Comparison of ENCODE assay signal across 1 cellular context in the genomic region with DNA sequence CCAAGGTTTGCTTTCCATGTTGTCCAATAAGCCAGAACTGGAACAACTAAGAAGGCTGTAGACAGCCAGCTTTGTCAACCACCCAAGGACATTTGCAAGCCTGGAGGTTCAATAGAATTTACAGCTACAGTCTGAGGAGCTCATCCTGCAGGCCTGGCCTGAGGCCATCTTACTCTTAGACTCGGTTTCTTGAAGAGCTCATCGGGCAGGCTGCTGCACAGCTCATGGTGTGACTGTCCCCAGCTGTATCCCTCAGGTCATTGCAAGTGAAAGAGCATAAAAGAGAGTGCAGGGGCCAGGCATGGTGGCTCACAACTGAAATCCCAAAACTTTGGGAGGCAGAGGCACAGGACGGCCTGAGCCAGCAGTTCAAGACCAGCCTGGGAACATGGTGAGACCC.
TF ChIP-seq lines count a peak whose summit lies in the region.

No MANE protein-coding gene starts in this region.

TF ChIP-seq in GM23338, 12 proteins besides CTCF, POLR2A, EP300 and RAD21 (continued from another document):
- TF ChIP-seq, protein P1, sequence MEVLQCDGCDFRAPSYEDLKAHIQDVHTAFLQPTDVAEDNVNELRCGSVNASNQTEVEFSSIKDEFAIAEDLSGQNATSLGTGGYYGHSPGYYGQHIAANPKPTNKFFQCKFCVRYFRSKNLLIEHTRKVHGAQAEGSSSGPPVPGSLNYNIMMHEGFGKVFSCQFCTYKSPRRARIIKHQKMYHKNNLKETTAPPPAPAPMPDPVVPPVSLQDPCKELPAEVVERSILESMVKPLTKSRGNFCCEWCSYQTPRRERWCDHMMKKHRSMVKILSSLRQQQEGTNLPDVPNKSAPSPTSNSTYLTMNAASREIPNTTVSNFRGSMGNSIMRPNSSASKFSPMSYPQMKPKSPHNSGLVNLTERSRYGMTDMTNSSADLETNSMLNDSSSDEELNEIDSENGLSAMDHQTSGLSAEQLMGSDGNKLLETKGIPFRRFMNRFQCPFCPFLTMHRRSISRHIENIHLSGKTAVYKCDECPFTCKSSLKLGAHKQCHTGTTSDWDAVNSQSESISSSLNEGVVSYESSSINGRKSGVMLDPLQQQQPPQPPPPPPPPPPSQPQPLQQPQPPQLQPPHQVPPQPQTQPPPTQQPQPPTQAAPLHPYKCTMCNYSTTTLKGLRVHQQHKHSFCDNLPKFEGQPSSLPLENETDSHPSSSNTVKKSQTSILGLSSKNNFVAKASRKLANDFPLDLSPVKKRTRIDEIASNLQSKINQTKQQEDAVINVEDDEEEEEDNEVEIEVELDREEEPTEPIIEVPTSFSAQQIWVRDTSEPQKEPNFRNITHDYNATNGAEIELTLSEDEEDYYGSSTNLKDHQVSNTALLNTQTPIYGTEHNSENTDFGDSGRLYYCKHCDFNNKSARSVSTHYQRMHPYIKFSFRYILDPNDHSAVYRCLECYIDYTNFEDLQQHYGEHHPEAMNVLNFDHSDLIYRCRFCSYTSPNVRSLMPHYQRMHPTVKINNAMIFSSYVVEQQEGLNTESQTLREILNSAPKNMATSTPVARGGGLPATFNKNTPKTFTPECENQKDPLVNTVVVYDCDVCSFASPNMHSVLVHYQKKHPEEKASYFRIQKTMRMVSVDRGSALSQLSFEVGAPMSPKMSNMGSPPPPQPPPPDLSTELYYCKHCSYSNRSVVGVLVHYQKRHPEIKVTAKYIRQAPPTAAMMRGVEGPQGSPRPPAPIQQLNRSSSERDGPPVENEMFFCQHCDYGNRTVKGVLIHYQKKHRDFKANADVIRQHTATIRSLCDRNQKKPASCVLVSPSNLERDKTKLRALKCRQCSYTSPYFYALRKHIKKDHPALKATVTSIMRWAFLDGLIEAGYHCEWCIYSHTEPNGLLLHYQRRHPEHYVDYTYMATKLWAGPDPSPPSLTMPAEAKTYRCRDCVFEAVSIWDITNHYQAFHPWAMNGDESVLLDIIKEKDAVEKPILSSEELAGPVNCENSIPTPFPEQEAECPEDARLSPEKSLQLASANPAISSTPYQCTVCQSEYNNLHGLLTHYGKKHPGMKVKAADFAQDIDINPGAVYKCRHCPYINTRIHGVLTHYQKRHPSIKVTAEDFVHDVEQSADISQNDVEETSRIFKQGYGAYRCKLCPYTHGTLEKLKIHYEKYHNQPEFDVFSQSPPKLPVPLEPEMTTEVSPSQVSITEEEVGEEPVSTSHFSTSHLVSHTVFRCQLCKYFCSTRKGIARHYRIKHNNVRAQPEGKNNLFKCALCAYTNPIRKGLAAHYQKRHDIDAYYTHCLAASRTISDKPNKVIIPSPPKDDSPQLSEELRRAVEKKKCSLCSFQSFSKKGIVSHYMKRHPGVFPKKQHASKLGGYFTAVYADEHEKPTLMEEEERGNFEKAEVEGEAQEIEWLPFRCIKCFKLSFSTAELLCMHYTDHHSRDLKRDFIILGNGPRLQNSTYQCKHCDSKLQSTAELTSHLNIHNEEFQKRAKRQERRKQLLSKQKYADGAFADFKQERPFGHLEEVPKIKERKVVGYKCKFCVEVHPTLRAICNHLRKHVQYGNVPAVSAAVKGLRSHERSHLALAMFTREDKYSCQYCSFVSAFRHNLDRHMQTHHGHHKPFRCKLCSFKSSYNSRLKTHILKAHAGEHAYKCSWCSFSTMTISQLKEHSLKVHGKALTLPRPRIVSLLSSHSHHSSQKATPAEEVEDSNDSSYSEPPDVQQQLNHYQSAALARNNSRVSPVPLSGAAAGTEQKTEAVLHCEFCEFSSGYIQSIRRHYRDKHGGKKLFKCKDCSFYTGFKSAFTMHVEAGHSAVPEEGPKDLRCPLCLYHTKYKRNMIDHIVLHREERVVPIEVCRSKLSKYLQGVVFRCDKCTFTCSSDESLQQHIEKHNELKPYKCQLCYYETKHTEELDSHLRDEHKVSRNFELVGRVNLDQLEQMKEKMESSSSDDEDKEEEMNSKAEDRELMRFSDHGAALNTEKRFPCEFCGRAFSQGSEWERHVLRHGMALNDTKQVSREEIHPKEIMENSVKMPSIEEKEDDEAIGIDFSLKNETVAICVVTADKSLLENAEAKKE (CRISPR knock-in tag; IDR thresholded peaks at IDR 0.05) = no peak
- no peak for TF ChIP-seq POLR2AphosphoS5 (IDR thresholded peaks at IDR 0.05; ENCODE audit: low read depth)
